In genomic region chr9:127549218-127549617, GRCh38 we compare ENCODE assay signal across 16 cellular contexts.
DNase-seq lines count a peak whose midpoint lies in the region; TF ChIP-seq lines count a peak whose summit lies in the region.
"Had no signal": no experiment of that assay in that cellular context is flagged by ENCODE, and none has a peak within 500 bp of the region (broad histone marks: within the 10 kb centered on the region; RNA-seq: fewer than 3 reads in every experiment).

No MANE protein-coding gene starts in this region.

- H3K36me3 Mint-ChIP-seq in CD14-positive monocyte = peaks cover 43 to 64% of the 10 kb centered on the region in 2 donors
- peaks cover 45% of the 10 kb centered on the region for H3K36me3 Mint-ChIP-seq in HFFc6 (ENCODE audit: low read depth)
- peaks cover 82% of the 10 kb centered on the region for H3K36me3 Mint-ChIP-seq in dendritic cell treated with granulocyte-macrophage colony-stimulating factor and Interleukin-4, amounts not matched to agents 40 ng/mL and 50 ng/mL, for 4 days (ENCODE audit: low read depth)
- H3K36me3 Mint-ChIP-seq in osteocyte (ENCODE audit: unreplicated experiment) = peaks cover 11% of the 10 kb centered on the region
- H3K36me3 Mint-ChIP-seq: CD4-positive, alpha-beta memory T cell had no signal

- H3K27ac Mint-ChIP-seq in CD14-positive monocyte = peak overlapping the region in 4 of 7 donors; percentile 30 to 84 (median 55)
- H3K27ac Mint-ChIP-seq in HFFc6 = peak overlapping the region; percentile 43
- H3K27ac Mint-ChIP-seq in dendritic cell treated with granulocyte-macrophage colony-stimulating factor and Interleukin-4, amounts not matched to agents 40 ng/mL and 50 ng/mL, for 4 days = peak overlapping the region; percentile 71
- H3K27ac Mint-ChIP-seq in osteocyte (ENCODE audit: unreplicated experiment) = peak overlapping the region; percentile 42

- H3K4me1 Mint-ChIP-seq in CD14-positive monocyte (peaks cover 63% of the 10 kb centered on the region), HFFc6 (ENCODE audit: low read depth) (peaks cover 84% of the 10 kb centered on the region), osteocyte (ENCODE audit: unreplicated experiment) (peaks cover 79% of the 10 kb centered on the region)
- H3K4me1 Mint-ChIP-seq in dendritic cell treated with granulocyte-macrophage colony-stimulating factor and Interleukin-4, amounts not matched to agents 40 ng/mL and 50 ng/mL, for 4 days (ENCODE audit: low read depth) = peaks cover 95% of the 10 kb centered on the region

- no peak for TF ChIP-seq CTCF in CD14-positive monocyte (IDR thresholded peaks at IDR 0.05)
- no peak for TF ChIP-seq CTCF in HFFc6 (IDR thresholded peaks at IDR 0.05)
- TF ChIP-seq CTCF in osteocyte (IDR thresholded peaks at IDR 0.05) = no peak

- DNase-seq in CD14-positive monocyte (ENCODE audit: low spot score) (no peak), HFFc6 (no peak), osteocyte (ENCODE audit: extremely low spot score, unreplicated experiment) (no peak), GOT3 (lab: John Stamatoyannopoulos, UW) (no peak), NCI-H82 (lab: John Stamatoyannopoulos, UW) (no peak), DMS79 (lab: John Stamatoyannopoulos, UW) (no peak)
- DNase-seq: ACHN; AML-193; CD4-positive, alpha-beta memory T cell; Karpas-422; NCI-H1694 treated with DMSO at 0.1 percent for 48 hours; NCI-H2107; NCI-H226; NCI-H524 treated with DMSO at 0.1 percent for 48 hours; SHP77 treated with DMSO at 0.1 percent for 48 hours had no signal

- peak overlapping the region in 1 of 2 donors; percentile 17 for H3K4me3 Mint-ChIP-seq in CD14-positive monocyte
- no peak overlapping the region for H3K4me3 Mint-ChIP-seq in HFFc6
- H3K4me3 Mint-ChIP-seq in dendritic cell treated with granulocyte-macrophage colony-stimulating factor and Interleukin-4, amounts not matched to agents 40 ng/mL and 50 ng/mL, for 4 days = peak overlapping the region; percentile 25
- peak overlapping the region; percentile 10 for H3K4me3 Mint-ChIP-seq in osteocyte (ENCODE audit: unreplicated experiment)
- H3K4me3 Mint-ChIP-seq: CD4-positive, alpha-beta memory T cell had no signal

- H3K9me3 Mint-ChIP-seq in CD14-positive monocyte = no peaks in the 10 kb centered on the region
- H3K9me3 Mint-ChIP-seq in HFFc6 = no peaks in the 10 kb centered on the region
- no peaks in the 10 kb centered on the region for H3K9me3 Mint-ChIP-seq in dendritic cell treated with granulocyte-macrophage colony-stimulating factor and Interleukin-4, amounts not matched to agents 40 ng/mL and 50 ng/mL, for 4 days
- H3K9me3 Mint-ChIP-seq in osteocyte (ENCODE audit: unreplicated experiment) = no peaks in the 10 kb centered on the region
- H3K9me3 Mint-ChIP-seq: CD4-positive, alpha-beta memory T cell had no signal

- intact Hi-C loops in CD14-positive monocyte (cut with micrococcal nuclease) = no loop called here
- intact Hi-C loops in dendritic cell treated with granulocyte-macrophage colony-stimulating factor and Interleukin-4, amounts not matched to agents 40 ng/mL and 50 ng/mL, for 4 days (cut with micrococcal nuclease) = loop anchor here (5.0 kb wide), 1 partner anchor 38 kb away; no protein-coding TSS in a partner anchor

- H3K27me3 Mint-ChIP-seq in CD14-positive monocyte (ENCODE audit: low read depth in 3 of 3) (peaks cover 3 to 4% (median 4%) of the 10 kb centered on the region in 3 donors), HFFc6 (ENCODE audit: insufficient read depth) (peaks cover 8% of the 10 kb centered on the region), osteocyte (ENCODE audit: unreplicated experiment) (no peaks in the 10 kb centered on the region)
- H3K27me3 Mint-ChIP-seq in dendritic cell treated with granulocyte-macrophage colony-stimulating factor and Interleukin-4, amounts not matched to agents 40 ng/mL and 50 ng/mL, for 4 days = no peaks in the 10 kb centered on the region
- H3K27me3 Mint-ChIP-seq: CD4-positive, alpha-beta memory T cell had no signal
